Comparison of ENCODE assay signal across 22 cellular contexts in the genomic region with DNA sequence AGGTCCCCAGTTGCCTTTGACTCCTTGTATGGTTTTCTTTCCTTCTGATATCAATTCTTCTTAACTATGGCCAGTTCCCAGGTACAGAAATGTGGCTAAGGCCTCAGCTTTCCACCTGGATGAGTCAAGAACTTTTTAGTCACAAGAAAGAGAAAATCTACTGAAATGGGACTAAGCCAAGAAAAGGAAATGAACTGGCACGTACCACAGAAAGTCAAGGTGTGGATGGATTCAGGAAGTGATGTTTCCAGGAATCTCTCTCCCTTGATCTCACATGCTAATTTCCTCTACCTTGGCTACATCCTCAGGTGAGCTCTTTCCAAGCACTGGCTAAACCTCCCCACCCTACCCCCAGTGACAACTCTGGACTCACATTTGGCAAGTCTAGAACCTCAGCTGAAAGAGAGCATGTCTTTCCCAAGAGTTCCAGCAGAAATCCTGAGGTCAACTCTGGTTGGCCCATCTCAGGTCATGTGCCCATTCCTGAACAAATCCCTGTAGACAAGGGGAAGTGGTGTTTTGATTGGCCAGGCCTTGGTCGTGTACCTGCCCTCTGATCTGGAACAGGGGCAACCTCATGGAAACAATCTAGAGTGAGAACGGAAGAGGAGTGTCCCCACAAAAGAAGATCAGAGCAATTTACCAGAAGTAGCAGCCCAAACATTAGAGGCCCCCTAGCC.
DNase-seq lines count a peak whose midpoint lies in the region; ATAC-seq and TF ChIP-seq lines count a peak whose summit lies in the region.
"Had no signal": no experiment of that assay in that cellular context is flagged by ENCODE, and none has a peak within 500 bp of the region (broad histone marks: within the 10 kb centered on the region; RNA-seq: fewer than 3 reads in every experiment).

No MANE protein-coding gene starts in this region.

- no peak overlapping the region for H3K4ac ChIP-seq in neuronal stem cell (ENCODE audit: low read length)

- peak overlapping the region; percentile 51 for H3K27ac Mint-ChIP-seq in activated CD4-positive, alpha-beta T cell treated with anti-CD3 and anti-CD28 coated beads, Interleukin-2, amount 10 ng/mL, durations not matched to agents 7 days and 5 days
- H3K27ac Mint-ChIP-seq: CD4-positive, alpha-beta T cell; GM23338 had no signal

- DNase-seq in activated CD4-positive, alpha-beta T cell treated with anti-CD3 and anti-CD28 coated beads, Interleukin-2, amount 10 ng/mL, durations not matched to agents 7 days and 5 days, result no peak
- no peak for DNase-seq in activated CD4-positive, alpha-beta T cell treated with anti-CD3 and anti-CD28 coated beads, Interleukin-2, amount 50 U/mL, for 1 hour
- DNase-seq in RWPE2 (ENCODE audit: low spot score) (peak; percentile 49), foreskin keratinocyte (peak; percentile 46 to 82), NK-92 (lab: John Stamatoyannopoulos, UW; ENCODE audit: unreplicated experiment) (no peak), HK-2 (ENCODE audit: unreplicated experiment) (no peak), neuronal stem cell (ENCODE audit: low spot score) (no peak)
- DNase-seq in stimulated activated CD4-positive, alpha-beta T cell treated with anti-CD3 and anti-CD28 coated beads, Interleukin-1b, Interleukin-23, amount 100 ng/mL, for 48 hours, result no peak
- DNase-seq: BE2C; CD4-positive, alpha-beta T cell; DMS53; EL; HCEC 1CT; Karpas-422; NCI-H1048; NCI-H1436; NCI-H2029; NCI-H526; SJCRH30 had no signal

- no peak overlapping the region for H4K8ac ChIP-seq in neuronal stem cell (ENCODE audit: low read depth, low read length)

- H3K4me1 ChIP-seq in RWPE2 (ENCODE audit: insufficient read depth, poor library complexity, severe bottlenecking) (peaks cover 41% of the 10 kb centered on the region), foreskin keratinocyte (peaks cover 28% of the 10 kb centered on the region), neuronal stem cell (ENCODE audit: control insufficient read depth in 2 of 2, insufficient read depth in 1 of 2, low read depth in 1 of 2, low read length in 2 of 2) (no peaks in the 10 kb centered on the region)
- H3K4me1 ChIP-seq: BE2C had no signal

- H3K23ac ChIP-seq in neuronal stem cell (ENCODE audit: low read depth, low read length, poor library complexity), result no peak overlapping the region

- H3K36me3 Mint-ChIP-seq in activated CD4-positive, alpha-beta T cell treated with anti-CD3 and anti-CD28 coated beads, Interleukin-2, amount 10 ng/mL, durations not matched to agents 7 days and 5 days (ENCODE audit: low read depth), result no peaks in the 10 kb centered on the region

- H3K4me3 Mint-ChIP-seq in activated CD4-positive, alpha-beta T cell treated with anti-CD3 and anti-CD28 coated beads, Interleukin-2, amount 10 ng/mL, durations not matched to agents 7 days and 5 days, result no peak overlapping the region
- H3K4me3 Mint-ChIP-seq: CD4-positive, alpha-beta T cell; GM23338 had no signal

- H3K9me3 ChIP-seq in RWPE2 (ENCODE audit: severe bottlenecking) (no peaks in the 10 kb centered on the region), neuronal stem cell (replicated peaks in 1 of 2; ENCODE audit: control insufficient read depth in 2 of 2, insufficient read depth in 1 of 2, low read depth in 1 of 2, low read length in 2 of 2) (no peaks in the 10 kb centered on the region)
- H3K9me3 ChIP-seq: BE2C had no signal

- no peak overlapping the region for H3K9ac ChIP-seq in neuronal stem cell (ENCODE audit: low read depth, low read length, poor library complexity)

- no peaks in the 10 kb centered on the region for H3K9me3 Mint-ChIP-seq in activated CD4-positive, alpha-beta T cell treated with anti-CD3 and anti-CD28 coated beads, Interleukin-2, amount 10 ng/mL, durations not matched to agents 7 days and 5 days
- H3K9me3 Mint-ChIP-seq: CD4-positive, alpha-beta T cell had no signal

- no peak overlapping the region for H2BK12ac ChIP-seq in neuronal stem cell (ENCODE audit: low read length)

- H2BK15ac ChIP-seq in neuronal stem cell (ENCODE audit: low read length), result no peak overlapping the region

- H3K27me3 Mint-ChIP-seq in activated CD4-positive, alpha-beta T cell treated with anti-CD3 and anti-CD28 coated beads, Interleukin-2, amount 10 ng/mL, durations not matched to agents 7 days and 5 days, result peaks cover 3% of the 10 kb centered on the region
- H3K27me3 Mint-ChIP-seq: CD4-positive, alpha-beta T cell had no signal

- no peak overlapping the region for H3K14ac ChIP-seq in neuronal stem cell (ENCODE audit: low read length)

- no peak overlapping the region for H2AFZ ChIP-seq in neuronal stem cell (ENCODE audit: low read length)
- H2AFZ ChIP-seq: GM23338 had no signal

- no peaks in the 10 kb centered on the region for H3K79me1 ChIP-seq in neuronal stem cell (ENCODE audit: low read depth, low read length)

- ATAC-seq in RWPE2 (ENCODE audit: low read depth) (no peak), foreskin keratinocyte (no peak)
- ATAC-seq: GM23338, HepG2 had no signal

- CTCF ChIA-PET in activated CD4-positive, alpha-beta T cell treated with anti-CD3 and anti-CD28 coated beads, Interleukin-2, amount 10 ng/mL, durations not matched to agents 7 days and 5 days (lab: Charles Lee), result interaction anchor here (0.5 kb wide), 1 partner anchor 30 kb away, joined by 3 read pairs; no protein-coding TSS in a partner anchor

- H3K4me3 ChIP-seq in RWPE2 (ENCODE audit: severe bottlenecking), result no peak overlapping the region
- no peak overlapping the region for H3K4me3 ChIP-seq in neuronal stem cell (ENCODE audit: low read length in 2 of 2)
- H3K4me3 ChIP-seq: GM23338, SJCRH30 had no signal

- H3K27me3 ChIP-seq in RWPE2 (ENCODE audit: insufficient read depth, poor library complexity, severe bottlenecking), result no peaks in the 10 kb centered on the region
- no peaks in the 10 kb centered on the region for H3K27me3 ChIP-seq in foreskin keratinocyte
- H3K27me3 ChIP-seq in neuronal stem cell (ENCODE audit: control insufficient read depth in 3 of 3, insufficient read depth in 3 of 3, low read depth in 1 of 3, low read length in 3 of 3), result peaks cover 0 to 10% (median 0%) of the 10 kb centered on the region in 3 experiments
- H3K27me3 ChIP-seq: BE2C, SJCRH30 had no signal

- no peak overlapping the region for H3K4me2 ChIP-seq in neuronal stem cell (ENCODE audit: insufficient read depth, low read length, poor library complexity, severe bottlenecking)
- H3K4me2 ChIP-seq: GM23338 had no signal

- no peak overlapping the region for H2BK120ac ChIP-seq in neuronal stem cell (ENCODE audit: low read depth, low read length)

- no peaks in the 10 kb centered on the region for H3K36me3 ChIP-seq in RWPE2 (ENCODE audit: low read depth)
- no peaks in the 10 kb centered on the region for H3K36me3 ChIP-seq in neuronal stem cell (replicated peaks in 1 of 2; ENCODE audit: control insufficient read depth in 2 of 2, insufficient read depth in 2 of 2, low read length in 2 of 2)
- H3K36me3 ChIP-seq: BE2C, SJCRH30 had no signal

- H4K91ac ChIP-seq in neuronal stem cell (ENCODE audit: low read depth, low read length, poor library complexity), result no peak overlapping the region

- peaks cover 7% of the 10 kb centered on the region for H3K4me1 Mint-ChIP-seq in activated CD4-positive, alpha-beta T cell treated with anti-CD3 and anti-CD28 coated beads, Interleukin-2, amount 10 ng/mL, durations not matched to agents 7 days and 5 days
- H3K4me1 Mint-ChIP-seq: GM23338 had no signal

- POLR2A ChIA-PET in activated CD4-positive, alpha-beta T cell treated with anti-CD3 and anti-CD28 coated beads, Interleukin-2, amount 10 ng/mL, durations not matched to agents 7 days and 5 days (lab: Charles Lee), result no interaction called here

- no peak overlapping the region for H2BK5ac ChIP-seq in neuronal stem cell (ENCODE audit: low read length)

- H3K27ac ChIP-seq in RWPE2 (ENCODE audit: poor library complexity, severe bottlenecking), result peak overlapping the region; percentile 96
- peak overlapping the region; percentile 95 for H3K27ac ChIP-seq in foreskin keratinocyte
- H3K27ac ChIP-seq in neuronal stem cell (replicated peaks; ENCODE audit: low read length), result no peak overlapping the region
- H3K27ac ChIP-seq: 22Rv1, SJCRH30 had no signal

- no CpG with 5 or more reads among the region's 3 CpGs for WGBS in neuronal stem cell (ENCODE audit: extremely low coverage in 2 of 2, insufficient read length in 2 of 2, insufficient replicate concordance in 1 of 2), 2 donors

- no peak overlapping the region for H2AK5ac ChIP-seq in neuronal stem cell (ENCODE audit: low read depth, low read length)

- TF ChIP-seq CTCF in RWPE2 (IDR thresholded peaks at IDR 0.05; ENCODE audit: poor library complexity, severe bottlenecking), result no peak
- TF ChIP-seq CTCF in foreskin keratinocyte (conservative IDR thresholded peaks at IDR 0.05), result no peak

- H3K18ac ChIP-seq in neuronal stem cell (ENCODE audit: low read length), result no peak overlapping the region

Comparison
In these comparisons a context has a peak if more than half of its experiments do, and no peak if none do; other contexts are left out.
1. DNase-seq: peak in RWPE2 (single experiment) and foreskin keratinocyte (2 of 2); none in activated CD4-positive, alpha-beta T cell treated with anti-CD3 and anti-CD28 coated beads, Interleukin-2, amount 10 ng/mL, durations not matched to agents 7 days and 5 days (single experiment), activated CD4-positive, alpha-beta T cell treated with anti-CD3 and anti-CD28 coated beads, Interleukin-2, amount 50 U/mL, for 1 hour (single experiment), NK-92 (single experiment), HK-2 (single experiment), neuronal stem cell (single experiment) and stimulated activated CD4-positive, alpha-beta T cell treated with anti-CD3 and anti-CD28 coated beads, Interleukin-1b, Interleukin-23, amount 100 ng/mL, for 48 hours (single experiment).